8 cellular contexts compared by ENCODE assay signal in the genomic region with DNA sequence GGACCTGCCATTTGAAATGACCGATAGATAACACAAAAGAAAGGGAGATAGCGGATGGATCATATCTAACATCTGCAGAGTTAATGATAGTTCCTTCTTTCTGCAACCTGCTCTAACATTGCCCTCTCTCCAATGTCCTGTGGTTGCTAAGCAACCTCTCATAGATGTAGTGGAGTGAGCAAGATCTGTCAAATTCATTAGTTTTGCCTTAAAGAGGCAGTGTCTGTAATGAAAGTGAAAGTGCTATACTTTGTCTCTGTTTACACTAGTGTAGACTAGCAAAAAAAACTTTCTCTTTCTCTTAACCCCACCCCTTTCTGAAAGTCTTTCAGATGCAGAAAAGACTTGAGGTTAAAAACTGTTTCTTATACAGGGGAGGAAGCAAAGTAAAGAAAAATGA.
DNase-seq lines count a peak whose midpoint lies in the region; ATAC-seq and TF ChIP-seq lines count a peak whose summit lies in the region.

No MANE protein-coding gene starts in this region.

- H3K27me3 ChIP-seq in left lung (no peaks in the 10 kb centered on the region), aorta (ENCODE audit: control insufficient read depth in 1 of 2, insufficient read depth in 2 of 2, low read length in 1 of 2) (no peaks in the 10 kb centered on the region)

- intact Hi-C loops in activated T-helper 1 cell treated with anti-CD3 and anti-CD28 coated beads, Interleukin-12 subunit alpha, Interleukin-12 subunit beta, Interleukin-2, Interleukin-4 antibody, amounts not matched to agents 30 ng/mL and 10 ng/mL and 1 ng/mL, durations not matched to agents 14 hours and 24 hours and 36 hours (cut with micrococcal nuclease): no loop called here
- intact Hi-C loops in left lung (cut with DNase I) (no loop called here), aorta (cut with DNase I) (no loop called here)

- H3K27ac Mint-ChIP-seq in activated T-helper 1 cell treated with anti-CD3 and anti-CD28 coated beads, Interleukin-12 subunit alpha, Interleukin-12 subunit beta, Interleukin-2, Interleukin-4 antibody, amounts not matched to agents 30 ng/mL and 10 ng/mL and 1 ng/mL, durations not matched to agents 14 hours and 24 hours and 36 hours: no peak overlapping the region

- WGBS in aorta, 2 donors: 54 to 69% methylated on average over 2 of the region's 2 CpGs

- H3K9me3 Mint-ChIP-seq in activated T-helper 1 cell treated with anti-CD3 and anti-CD28 coated beads, Interleukin-12 subunit alpha, Interleukin-12 subunit beta, Interleukin-2, Interleukin-4 antibody, amounts not matched to agents 30 ng/mL and 10 ng/mL and 1 ng/mL, durations not matched to agents 14 hours and 24 hours and 36 hours: no peaks in the 10 kb centered on the region

- H3K4me1 Mint-ChIP-seq in activated T-helper 1 cell treated with anti-CD3 and anti-CD28 coated beads, Interleukin-12 subunit alpha, Interleukin-12 subunit beta, Interleukin-2, Interleukin-4 antibody, amounts not matched to agents 30 ng/mL and 10 ng/mL and 1 ng/mL, durations not matched to agents 14 hours and 24 hours and 36 hours (ENCODE audit: low read depth): peaks cover 8% of the 10 kb centered on the region

- H3K4me1 ChIP-seq in left lung (no peaks in the 10 kb centered on the region), aorta (ENCODE audit: control insufficient read depth in 1 of 2, insufficient read depth in 2 of 2, low read length in 2 of 2) (peaks cover 0 to 3% of the 10 kb centered on the region in 2 donors)

- no peaks in the 10 kb centered on the region for H3K36me3 Mint-ChIP-seq in activated T-helper 1 cell treated with anti-CD3 and anti-CD28 coated beads, Interleukin-12 subunit alpha, Interleukin-12 subunit beta, Interleukin-2, Interleukin-4 antibody, amounts not matched to agents 30 ng/mL and 10 ng/mL and 1 ng/mL, durations not matched to agents 14 hours and 24 hours and 36 hours (ENCODE audit: low read depth)

- DNase-seq in ACHN (peak; percentile 61), left lung (no peak), aorta (no peak), NCI-H2171 treated with DMSO at 0.1 percent for 48 hours (lab: John Stamatoyannopoulos, UW) (no peak)
- no peak for DNase-seq in activated T-helper 1 cell treated with anti-CD3 and anti-CD28 coated beads, Interleukin-12 subunit alpha, Interleukin-12 subunit beta, Interleukin-2, Interleukin-4 antibody, amounts not matched to agents 30 ng/mL and 10 ng/mL and 1 ng/mL, durations not matched to agents 14 hours and 24 hours and 36 hours (ENCODE audit: low spot score)
- DNase-seq in stimulated activated CD4-positive, alpha-beta T cell treated with anti-CD3 and anti-CD28 coated beads, Interleukin-2, amount 100 ng/mL, for 24 hours: no peak

- H3K4me3 Mint-ChIP-seq in activated T-helper 1 cell treated with anti-CD3 and anti-CD28 coated beads, Interleukin-12 subunit alpha, Interleukin-12 subunit beta, Interleukin-2, Interleukin-4 antibody, amounts not matched to agents 30 ng/mL and 10 ng/mL and 1 ng/mL, durations not matched to agents 14 hours and 24 hours and 36 hours: peak overlapping the region; percentile 53

- no peak for TF ChIP-seq CTCF in left lung (IDR thresholded peaks at IDR 0.05)

- in situ Hi-C loops in ACHN (cut with HindIII; ENCODE audit: low pct_ligation_motif_present, low pct_unique_long_range_greater_than_20kb, low sequenced_read_pairs): no loop called here

- ATAC-seq in GM19324 (IDR thresholded peaks at IDR 0.05; ENCODE audit: low FRiP score, unreplicated experiment) (peak; percentile 52), HG03342 (IDR thresholded peaks at IDR 0.05; ENCODE audit: unreplicated experiment) (peak; percentile 99), left lung (peak; percentile 91), aorta (ENCODE audit: low FRiP score) (peak; percentile 49)

- H3K4me3 ChIP-seq in left lung: peak overlapping the region; percentile 12 to 31
- peak overlapping the region in 1 of 2 donors; percentile 20 for H3K4me3 ChIP-seq in aorta (ENCODE audit: low read length in 2 of 2)

- H3K9me3 ChIP-seq in left lung: no peaks in the 10 kb centered on the region
- no peaks in the 10 kb centered on the region for H3K9me3 ChIP-seq in aorta (ENCODE audit: control insufficient read depth, low read length)

- no peaks in the 10 kb centered on the region for H3K27me3 Mint-ChIP-seq in activated T-helper 1 cell treated with anti-CD3 and anti-CD28 coated beads, Interleukin-12 subunit alpha, Interleukin-12 subunit beta, Interleukin-2, Interleukin-4 antibody, amounts not matched to agents 30 ng/mL and 10 ng/mL and 1 ng/mL, durations not matched to agents 14 hours and 24 hours and 36 hours (ENCODE audit: insufficient read depth)

- H3K27ac ChIP-seq in left lung: no peak overlapping the region
- no peak overlapping the region for H3K27ac ChIP-seq in aorta (ENCODE audit: low read depth in 1 of 2, low read length in 2 of 2)

- H3K36me3 ChIP-seq in left lung: no peaks in the 10 kb centered on the region
- H3K36me3 ChIP-seq in aorta (ENCODE audit: control insufficient read depth in 1 of 2, insufficient read depth in 2 of 2, low read length in 1 of 2): no peaks in the 10 kb centered on the region

Comparison
In these comparisons a context has a peak if more than half of its experiments do, and no peak if none do; other contexts are left out.
1. ATAC-seq: peak in every context shown above with its lines; median percentile 99 in HG03342; 91 in left lung; 52 in GM19324; 49 in aorta.